Comparison of ENCODE assay signal across 8 cellular contexts in the genomic region with DNA sequence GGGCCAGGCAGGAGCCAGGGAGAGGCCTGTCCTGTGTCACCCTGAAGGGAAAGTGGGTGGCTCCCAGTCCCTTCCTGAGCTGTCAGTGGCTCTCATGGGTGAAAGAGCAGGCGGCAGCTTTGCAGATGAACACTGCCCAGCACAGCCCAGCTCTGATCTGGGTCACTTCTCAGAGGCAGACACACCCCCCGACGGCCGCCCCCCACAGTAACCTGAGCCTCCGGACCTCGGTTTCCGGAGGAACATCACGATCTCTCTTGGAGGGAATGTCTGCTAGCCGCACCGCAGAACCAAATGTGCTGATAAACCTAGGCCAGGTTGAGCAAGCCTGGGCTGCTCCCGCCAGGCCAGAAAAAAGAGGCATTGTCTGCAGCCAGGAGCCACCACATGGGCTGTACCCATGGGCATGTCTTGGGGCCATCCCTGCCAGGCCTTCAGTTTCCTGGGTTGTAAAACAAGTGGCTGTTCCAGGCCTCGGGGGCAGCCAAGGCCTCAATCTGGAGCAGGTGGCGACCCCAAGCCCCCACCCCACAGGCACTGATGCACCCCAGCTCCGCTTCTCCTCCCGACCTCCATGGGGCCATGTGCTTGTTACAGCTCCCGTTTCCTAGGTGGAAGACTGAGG. TPM values are rescaled to one million over a fixed set of nuclear protein-coding genes. Genes with fewer than 3 reads are reported as not detected.
DNase-seq lines count a peak whose midpoint lies in the region; ATAC-seq, FAIRE-seq and TF ChIP-seq lines count a peak whose summit lies in the region.

No MANE protein-coding gene starts in this region.

- no peaks in the 10 kb centered on the region for H3K27me3 ChIP-seq in endothelial cell of umbilical vein (ENCODE audit: control insufficient read depth in 2 of 2, insufficient read depth in 2 of 2, low read length in 2 of 2)

- H3K36me3 ChIP-seq in endothelial cell of umbilical vein (ENCODE audit: control insufficient read depth in 2 of 2, extremely low read depth in 1 of 2, insufficient read depth in 2 of 2, low read length in 2 of 2) (no peaks in the 10 kb centered on the region), mucosa of descending colon (ENCODE audit: low read depth) (no peaks in the 10 kb centered on the region)

- H3K4me3 ChIP-seq in NB4 (ENCODE audit: low read depth, low read length) (no peak overlapping the region), endothelial cell of umbilical vein (replicated peaks in 1 of 3; ENCODE audit: insufficient read depth in 1 of 3, low read depth in 1 of 3, low read length in 3 of 3) (no peak overlapping the region), mucosa of descending colon (no peak overlapping the region)

- H3K9me1 ChIP-seq in endothelial cell of umbilical vein (replicated peaks; ENCODE audit: control insufficient read depth, extremely low read depth, insufficient read depth, low read length), result no peaks in the 10 kb centered on the region

- H4K20me1 ChIP-seq in endothelial cell of umbilical vein (replicated peaks; ENCODE audit: control insufficient read depth, extremely low read depth, insufficient read depth, low read length), result no peaks in the 10 kb centered on the region

- no peak for TF ChIP-seq POLR2A in NB4 (IDR thresholded peaks at IDR 0.05; ENCODE audit: extremely low read depth, insufficient read length)
- no peak for TF ChIP-seq POLR2A in endothelial cell of umbilical vein (IDR thresholded peaks at IDR 0.05; ENCODE audit: low read depth, low read length)

- peak; percentile 57 for DNase-seq in NB4 (ENCODE audit: low read depth)
- no peak for DNase-seq in endothelial cell of umbilical vein (ENCODE audit: low read depth, low spot score)
- no peak for DNase-seq in mucosa of descending colon
- no peak for DNase-seq in NCI-H345 (lab: John Stamatoyannopoulos, UW)
- DNase-seq in inferior parietal cortex (ENCODE audit: extremely low spot score), result no peak
- no peak for DNase-seq in DMS153 treated with DMSO at 0.1 percent for 48 hours (lab: John Stamatoyannopoulos, UW; ENCODE audit: unreplicated experiment)
- no peak for DNase-seq in activated naive CD4-positive, alpha-beta T cell treated with anti-CD3 and anti-CD28 coated beads for 36 hours

- H3K9me3 Mint-ChIP-seq in activated naive CD4-positive, alpha-beta T cell treated with anti-CD3 and anti-CD28 coated beads for 36 hours, result no peaks in the 10 kb centered on the region

- H2AFZ ChIP-seq in endothelial cell of umbilical vein (ENCODE audit: low read depth, low read length), result no peak overlapping the region

- FAIRE-seq in endothelial cell of umbilical vein (lab: Jason Lieb, UNC), result peak; percentile 8

- no peaks in the 10 kb centered on the region for H3K27me3 Mint-ChIP-seq in activated naive CD4-positive, alpha-beta T cell treated with anti-CD3 and anti-CD28 coated beads for 36 hours (ENCODE audit: low read depth)

- H3K9me3 ChIP-seq in endothelial cell of umbilical vein (replicated peaks; ENCODE audit: control insufficient read depth, insufficient read depth, low read length), result no peaks in the 10 kb centered on the region
- H3K9me3 ChIP-seq in mucosa of descending colon, result no peaks in the 10 kb centered on the region

- no TSS peak for BruUV-seq in endothelial cell of umbilical vein (replicated peaks; lab: Mats Ljungman, UMichigan)

- H3K36me3 Mint-ChIP-seq in activated naive CD4-positive, alpha-beta T cell treated with anti-CD3 and anti-CD28 coated beads for 36 hours (ENCODE audit: low read depth), result peaks cover 5% of the 10 kb centered on the region

- ATAC-seq in mucosa of descending colon, result peak; percentile 47

- TF ChIP-seq CTCF in 22Rv1 (IDR thresholded peaks at IDR 0.05), result no peak
- TF ChIP-seq CTCF in NB4 (IDR thresholded peaks at IDR 0.05; ENCODE audit: low read depth, low read length), result no peak
- no peak for TF ChIP-seq CTCF in endothelial cell of umbilical vein (IDR thresholded peaks at IDR 0.05; ENCODE audit: extremely low read depth in 1 of 2, insufficient read depth in 1 of 2, low read depth in 1 of 2, low read length in 2 of 2)
- TF ChIP-seq CTCF in mucosa of descending colon (IDR thresholded peaks at IDR 0.05), result no peak

- H3K4me3 Mint-ChIP-seq in activated naive CD4-positive, alpha-beta T cell treated with anti-CD3 and anti-CD28 coated beads for 36 hours, result no peak overlapping the region

- CTCF ChIA-PET in endothelial cell of umbilical vein (lab: Charles Lee), result interaction anchor here (0.7 to 2.3 kb wide), 6 partner anchors 9 to 140 kb away, joined by 3 to 7 read pairs (median 5); no protein-coding TSS in a partner anchor
- CTCF ChIA-PET in activated naive CD4-positive, alpha-beta T cell treated with anti-CD3 and anti-CD28 coated beads for 36 hours (lab: Charles Lee), result interaction anchor here (0.6 to 1.1 kb wide), 2 partner anchors 71 to 230 kb away, joined by 3 read pairs; no protein-coding TSS in a partner anchor

- H3K4me1 ChIP-seq in endothelial cell of umbilical vein (ENCODE audit: control insufficient read depth, extremely low read depth, insufficient read depth, low read length) (peaks cover 50% of the 10 kb centered on the region), mucosa of descending colon (ENCODE audit: low read depth) (peaks cover 40% of the 10 kb centered on the region)

- H3K27ac ChIP-seq in 22Rv1 (0 out of 2 replicates have a peak overlapping the region, but pooled peaks have one; percentile 2), endothelial cell of umbilical vein (ENCODE audit: insufficient read depth, low read depth, low read length) (no peak overlapping the region)

- H3K27ac Mint-ChIP-seq in activated naive CD4-positive, alpha-beta T cell treated with anti-CD3 and anti-CD28 coated beads for 36 hours, result no peak overlapping the region

- H3K79me2 ChIP-seq in endothelial cell of umbilical vein (ENCODE audit: control insufficient read depth, insufficient read depth, low read length), result peaks cover 40% of the 10 kb centered on the region

- H3K4me2 ChIP-seq in endothelial cell of umbilical vein (ENCODE audit: insufficient read depth, low read length), result no peak overlapping the region

- H3K4me1 Mint-ChIP-seq in activated naive CD4-positive, alpha-beta T cell treated with anti-CD3 and anti-CD28 coated beads for 36 hours (ENCODE audit: low read depth), result peaks cover 24% of the 10 kb centered on the region

- POLR2A ChIA-PET in endothelial cell of umbilical vein (lab: Charles Lee), result no interaction called here

- no peak overlapping the region for H3K9ac ChIP-seq in endothelial cell of umbilical vein (replicated peaks; ENCODE audit: extremely low read depth, insufficient read depth, low read length)

- dilution Hi-C loops in endothelial cell of umbilical vein (cut with MboI; ENCODE audit: extremely low pct_ligation_motif_present, low sequenced_read_pairs), result no loop called here

- intact Hi-C loops in endothelial cell of umbilical vein (cut with micrococcal nuclease), result no loop called here
- intact Hi-C loops in mucosa of descending colon (cut with DNase I, micrococcal nuclease), result no loop called here
- intact Hi-C loops in activated naive CD4-positive, alpha-beta T cell treated with anti-CD3 and anti-CD28 coated beads for 36 hours (cut with micrococcal nuclease), result no loop called here

TF ChIP-seq in endothelial cell of umbilical vein, 7 proteins besides CTCF, POLR2A, EP300 and RAD21:
- no peak for TF ChIP-seq EZH2 (IDR thresholded peaks at IDR 0.05; ENCODE audit: borderline replicate concordance, low read depth, low read length, severe bottlenecking)
- no peak for TF ChIP-seq MAX (IDR thresholded peaks at IDR 0.05; ENCODE audit: insufficient read depth, insufficient read length)
- no peak for TF ChIP-seq JUN (IDR thresholded peaks at IDR 0.05; ENCODE audit: borderline replicate concordance, insufficient read depth, insufficient read length, low read depth)
- TF ChIP-seq FOS (IDR thresholded peaks at IDR 0.05; ENCODE audit: borderline replicate concordance, insufficient read depth, low read length), result no peak

RNA-seq across cellular contexts. Expression of gene NCOR2, which starts 57.6 kb away (rescaled TPM):
- 241 and 297 TPM in 2 replicates for total RNA-seq in endothelial cell of umbilical vein
- polyA plus RNA-seq in endothelial cell of umbilical vein, result 20.9 and 26.5 TPM in 2 replicates
- polyA plus RNA-seq in endothelial cell of umbilical vein (2011; cell fraction: cytosol; rRNA removed), result 28.9 and 33.3 TPM in 2 replicates
- polyA plus RNA-seq in endothelial cell of umbilical vein (2011; cell fraction: nucleus; rRNA removed), result 83.4 and 92.8 TPM in 2 replicates
- polyA plus RNA-seq in endothelial cell of umbilical vein (2012), result 128 and 157 TPM in 2 replicates
- polyA minus RNA-seq in endothelial cell of umbilical vein, result 26.9 and 33.3 TPM in 2 replicates
- 37.7 TPM for polyA minus RNA-seq in endothelial cell of umbilical vein (2011; cell fraction: cytosol; rRNA and poly(A)+ RNA removed)
- 53.8 and 94.2 TPM in 2 replicates for polyA minus RNA-seq in endothelial cell of umbilical vein (2011; cell fraction: nucleus; rRNA and poly(A)+ RNA removed)
- total RNA-seq in mucosa of descending colon, result 100 to 1,000 TPM; 159 to 269 (median 161) TPM
- total RNA-seq in activated naive CD4-positive, alpha-beta T cell treated with anti-CD3 and anti-CD28 coated beads for 36 hours, result 100 to 1,000 TPM; 102 TPM
